In genomic region chr5:96067902-96068614, GRCh38 we compare ENCODE assay signal across 8 cellular contexts.
A peak's percentile ranks its signal among the peaks of the same experiment; 100 is the strongest.
DNase-seq lines count a peak whose midpoint lies in the region; ATAC-seq lines count a peak whose summit lies in the region.

No MANE protein-coding gene starts in this region.

- CTCF ChIA-PET in activated CD8-positive, alpha-beta memory T cell treated with anti-CD3 and anti-CD28 coated beads, Interleukin-2, amount 10 ng/mL, durations not matched to agents 7 days and 5 days (lab: Charles Lee), result interaction anchor here (0.6 kb wide), 1 partner anchor 357 kb away, joined by 3 read pairs; no protein-coding TSS in a partner anchor

- no peak overlapping the region for H3K4me3 Mint-ChIP-seq in activated CD8-positive, alpha-beta memory T cell treated with anti-CD3 and anti-CD28 coated beads, Interleukin-2, amount 10 ng/mL, durations not matched to agents 7 days and 5 days

- DNase-seq in activated CD8-positive, alpha-beta memory T cell treated with anti-CD3 and anti-CD28 coated beads, Interleukin-2, amount 10 ng/mL, durations not matched to agents 7 days and 5 days, result no peak
- no peak for DNase-seq in activated CD8-positive, alpha-beta memory T cell treated with anti-CD3 and anti-CD28 coated beads, Interleukin-2, amount 50 U/mL, for 48 hours
- DNase-seq in RPMI7951 (ENCODE audit: low read depth), result peak; percentile 89
- DNase-seq in stimulated activated CD8-positive, alpha-beta memory T cell treated with anti-CD3 and anti-CD28 coated beads, Interleukin-4, amount 100 ng/mL, for 48 hours, result peak; percentile 43
- no peak for DNase-seq in activated effector memory CD4-positive, alpha-beta T cell treated with Interleukin-2 at 50 U/mL for 16 hours
- DNase-seq in activated CD4-positive, CD25-positive, alpha-beta regulatory T cell (lab: John Stamatoyannopoulos, UW), result no peak

- H3K36me3 Mint-ChIP-seq in activated CD8-positive, alpha-beta memory T cell treated with anti-CD3 and anti-CD28 coated beads, Interleukin-2, amount 10 ng/mL, durations not matched to agents 7 days and 5 days, result no peaks in the 10 kb centered on the region

- H3K4me1 Mint-ChIP-seq in activated CD8-positive, alpha-beta memory T cell treated with anti-CD3 and anti-CD28 coated beads, Interleukin-2, amount 10 ng/mL, durations not matched to agents 7 days and 5 days, result peaks cover 21% of the 10 kb centered on the region

- no peaks in the 10 kb centered on the region for H3K27me3 Mint-ChIP-seq in activated CD8-positive, alpha-beta memory T cell treated with anti-CD3 and anti-CD28 coated beads, Interleukin-2, amount 10 ng/mL, durations not matched to agents 7 days and 5 days

- no peaks in the 10 kb centered on the region for H3K9me3 Mint-ChIP-seq in activated CD8-positive, alpha-beta memory T cell treated with anti-CD3 and anti-CD28 coated beads, Interleukin-2, amount 10 ng/mL, durations not matched to agents 7 days and 5 days (ENCODE audit: low read depth)

- peak overlapping the region; percentile 30 for H3K27ac Mint-ChIP-seq in activated CD8-positive, alpha-beta memory T cell treated with anti-CD3 and anti-CD28 coated beads, Interleukin-2, amount 10 ng/mL, durations not matched to agents 7 days and 5 days

- ATAC-seq in activated CD8-positive, alpha-beta memory T cell treated with anti-CD3 and anti-CD28 coated beads, Interleukin-2, amount 10 ng/mL, durations not matched to agents 7 days and 5 days, result peak; percentile 16
- ATAC-seq in esophagus mucosa (peak; percentile 73), GM19023 (IDR thresholded peaks at IDR 0.05; ENCODE audit: unreplicated experiment) (no peak)

Comparison
In these comparisons a context has a peak if more than half of its experiments do, and no peak if none do; other contexts are left out.
1. DNase-seq: peak in RPMI7951 (single experiment) and stimulated activated CD8-positive, alpha-beta memory T cell treated with anti-CD3 and anti-CD28 coated beads, Interleukin-4, amount 100 ng/mL, for 48 hours (single experiment); none in activated CD8-positive, alpha-beta memory T cell treated with anti-CD3 and anti-CD28 coated beads, Interleukin-2, amount 10 ng/mL, durations not matched to agents 7 days and 5 days (single experiment), activated CD8-positive, alpha-beta memory T cell treated with anti-CD3 and anti-CD28 coated beads, Interleukin-2, amount 50 U/mL, for 48 hours (single experiment), activated effector memory CD4-positive, alpha-beta T cell treated with Interleukin-2 at 50 U/mL for 16 hours (single experiment) and activated CD4-positive, CD25-positive, alpha-beta regulatory T cell (0 of 4).